16 cellular contexts compared by ENCODE assay signal in the genomic region with DNA sequence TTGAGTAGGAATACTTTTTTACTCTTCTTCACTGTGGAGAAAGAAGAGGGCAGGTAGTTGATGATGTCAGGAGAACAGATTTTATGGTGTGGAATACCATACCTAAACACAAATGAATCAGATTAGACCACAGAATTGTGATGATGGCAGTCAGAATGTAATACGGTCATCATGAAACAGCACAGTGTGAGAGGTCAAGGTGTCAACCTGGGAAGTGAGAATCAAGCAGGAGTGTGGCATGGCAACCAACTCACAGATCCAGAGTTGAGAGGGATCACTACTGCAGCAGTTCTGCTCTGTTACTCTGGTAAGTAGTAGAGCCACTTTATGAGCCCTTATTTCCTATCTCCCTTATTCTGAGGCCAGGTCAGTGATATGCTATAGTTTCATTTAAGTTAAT. TPM values are rescaled to one million over a fixed set of nuclear protein-coding genes. Genes with fewer than 3 reads are reported as not detected.
DNase-seq lines count a peak whose midpoint lies in the region; ATAC-seq and TF ChIP-seq lines count a peak whose summit lies in the region.
"Had no signal": no experiment of that assay in that cellular context is flagged by ENCODE, and none has a peak within 500 bp of the region (broad histone marks: within the 10 kb centered on the region; RNA-seq: fewer than 3 reads in every experiment).

No MANE protein-coding gene starts in this region.

- peaks cover 8% of the 10 kb centered on the region for H3K4me1 Mint-ChIP-seq in activated CD4-positive, alpha-beta T cell treated with anti-CD3 and anti-CD28 coated beads, Interleukin-2, amount 10 ng/mL, durations not matched to agents 7 days and 5 days

- no peak for TF ChIP-seq POLR2A in adrenal gland (IDR thresholded peaks at IDR 0.05)

- peaks cover 31% of the 10 kb centered on the region for H3K36me3 Mint-ChIP-seq in activated CD4-positive, alpha-beta T cell treated with anti-CD3 and anti-CD28 coated beads, Interleukin-2, amount 10 ng/mL, durations not matched to agents 7 days and 5 days (ENCODE audit: low read depth)

- no peak overlapping the region for H3K4me3 ChIP-seq in adrenal gland
- H3K4me3 ChIP-seq: cardiac muscle cell, stomach, vagina had no signal

- TF ChIP-seq CTCF in adrenal gland (IDR thresholded peaks at IDR 0.05): no peak

- H3K36me3 ChIP-seq in adrenal gland (replicated peaks in 1 of 2): peaks cover 0 to 26% of the 10 kb centered on the region in 2 donors

- CTCF ChIA-PET in activated CD4-positive, alpha-beta T cell treated with anti-CD3 and anti-CD28 coated beads, Interleukin-2, amount 10 ng/mL, durations not matched to agents 7 days and 5 days (lab: Charles Lee): no interaction called here

- no peak overlapping the region for H3K4me3 Mint-ChIP-seq in activated CD4-positive, alpha-beta T cell treated with anti-CD3 and anti-CD28 coated beads, Interleukin-2, amount 10 ng/mL, durations not matched to agents 7 days and 5 days
- H3K4me3 Mint-ChIP-seq: effector memory CD8-positive, alpha-beta T cell had no signal

- H3K27me3 ChIP-seq in adrenal gland: no peaks in the 10 kb centered on the region
- H3K27me3 ChIP-seq: cardiac muscle cell, stomach, vagina had no signal

- H3K9me3 ChIP-seq in adrenal gland (replicated peaks in 1 of 3): no peaks in the 10 kb centered on the region
- H3K9me3 ChIP-seq: stomach, vagina had no signal

- H3K9me3 Mint-ChIP-seq in activated CD4-positive, alpha-beta T cell treated with anti-CD3 and anti-CD28 coated beads, Interleukin-2, amount 10 ng/mL, durations not matched to agents 7 days and 5 days: no peaks in the 10 kb centered on the region
- H3K9me3 Mint-ChIP-seq: effector memory CD8-positive, alpha-beta T cell had no signal

- no peaks in the 10 kb centered on the region for H3K4me1 ChIP-seq in adrenal gland (replicated peaks in 1 of 2)
- H3K4me1 ChIP-seq: stomach, vagina had no signal

- no peak overlapping the region for H3K27ac ChIP-seq in adrenal gland
- H3K27ac ChIP-seq: cardiac muscle cell, RWPE1, stomach, vagina had no signal

- ATAC-seq in GM18909 (IDR thresholded peaks at IDR 0.05; ENCODE audit: poor library complexity, unreplicated experiment) (peak; percentile 41), GM18520 (IDR thresholded peaks at IDR 0.05; ENCODE audit: unreplicated experiment) (no peak)
- ATAC-seq: effector memory CD8-positive, alpha-beta T cell had no signal

- H3K27ac Mint-ChIP-seq in activated CD4-positive, alpha-beta T cell treated with anti-CD3 and anti-CD28 coated beads, Interleukin-2, amount 10 ng/mL, durations not matched to agents 7 days and 5 days: no peak overlapping the region
- H3K27ac Mint-ChIP-seq: effector memory CD8-positive, alpha-beta T cell had no signal

- WGBS in adrenal gland, 4 donors: 72 to 89% (median 78%) methylated on average over 1 of the region's 1 CpG

- DNase-seq in activated CD4-positive, alpha-beta T cell treated with anti-CD3 and anti-CD28 coated beads for 48 hours: peak; percentile 22
- DNase-seq in activated CD4-positive, alpha-beta T cell treated with anti-CD3 and anti-CD28 coated beads, Interleukin-2, amount 10 ng/mL, durations not matched to agents 7 days and 5 days: no peak
- DNase-seq in M059J (ENCODE audit: low read depth): peak; percentile 67
- DNase-seq in iris pigment epithelial cell (ENCODE audit: low read depth): peak; percentile 58
- no peak for DNase-seq in inferior parietal cortex (ENCODE audit: extremely low spot score)
- no peak for DNase-seq in adrenal gland
- DNase-seq: activated gamma-delta T cell; effector memory CD8-positive, alpha-beta T cell; NCI-H2081 treated with DMSO at 0.1 percent for 48 hours; NCI-H774; stomach had no signal

- H3K27me3 Mint-ChIP-seq in activated CD4-positive, alpha-beta T cell treated with anti-CD3 and anti-CD28 coated beads, Interleukin-2, amount 10 ng/mL, durations not matched to agents 7 days and 5 days: no peaks in the 10 kb centered on the region
- H3K27me3 Mint-ChIP-seq: effector memory CD8-positive, alpha-beta T cell had no signal

- intact Hi-C loops in adrenal gland (cut with DNase I): no loop called here

- POLR2A ChIA-PET in activated CD4-positive, alpha-beta T cell treated with anti-CD3 and anti-CD28 coated beads, Interleukin-2, amount 10 ng/mL, durations not matched to agents 7 days and 5 days (lab: Charles Lee): no interaction called here

RNA-seq across cellular contexts. Expression of a gene that starts 27.7 kb away (rescaled TPM):
- 10 to 100 TPM; 46.1 to 48.3 TPM for total RNA-seq in activated CD4-positive, alpha-beta T cell treated with anti-CD3 and anti-CD28 coated beads, Interleukin-2, amount 10 ng/mL, durations not matched to agents 7 days and 5 days
- total RNA-seq in M059J (2014; rRNA removed; shearing (Covaris generic)): 35.5 and 44.8 TPM in 2 replicates
- total RNA-seq in adrenal gland: 10 to 100 TPM in 7 of 8 donors, 1 to 10 TPM in 1; 8.8 to 50.8 (median 34.4) TPM
- polyA plus RNA-seq in adrenal gland: 10 to 100 TPM in 1 of 3 donors, 1 to 10 TPM in 2; 5.1 to 40.9 (median 6.2) TPM

Comparison
In these comparisons a context has a peak if more than half of its experiments do, and no peak if none do; other contexts are left out.
1. DNase-seq: peak in activated CD4-positive, alpha-beta T cell treated with anti-CD3 and anti-CD28 coated beads for 48 hours (single experiment), M059J (single experiment) and iris pigment epithelial cell (single experiment); none in activated CD4-positive, alpha-beta T cell treated with anti-CD3 and anti-CD28 coated beads, Interleukin-2, amount 10 ng/mL, durations not matched to agents 7 days and 5 days (single experiment), inferior parietal cortex (single experiment) and adrenal gland (0 of 7).